1 cellular context compared by ENCODE assay signal in the genomic region with DNA sequence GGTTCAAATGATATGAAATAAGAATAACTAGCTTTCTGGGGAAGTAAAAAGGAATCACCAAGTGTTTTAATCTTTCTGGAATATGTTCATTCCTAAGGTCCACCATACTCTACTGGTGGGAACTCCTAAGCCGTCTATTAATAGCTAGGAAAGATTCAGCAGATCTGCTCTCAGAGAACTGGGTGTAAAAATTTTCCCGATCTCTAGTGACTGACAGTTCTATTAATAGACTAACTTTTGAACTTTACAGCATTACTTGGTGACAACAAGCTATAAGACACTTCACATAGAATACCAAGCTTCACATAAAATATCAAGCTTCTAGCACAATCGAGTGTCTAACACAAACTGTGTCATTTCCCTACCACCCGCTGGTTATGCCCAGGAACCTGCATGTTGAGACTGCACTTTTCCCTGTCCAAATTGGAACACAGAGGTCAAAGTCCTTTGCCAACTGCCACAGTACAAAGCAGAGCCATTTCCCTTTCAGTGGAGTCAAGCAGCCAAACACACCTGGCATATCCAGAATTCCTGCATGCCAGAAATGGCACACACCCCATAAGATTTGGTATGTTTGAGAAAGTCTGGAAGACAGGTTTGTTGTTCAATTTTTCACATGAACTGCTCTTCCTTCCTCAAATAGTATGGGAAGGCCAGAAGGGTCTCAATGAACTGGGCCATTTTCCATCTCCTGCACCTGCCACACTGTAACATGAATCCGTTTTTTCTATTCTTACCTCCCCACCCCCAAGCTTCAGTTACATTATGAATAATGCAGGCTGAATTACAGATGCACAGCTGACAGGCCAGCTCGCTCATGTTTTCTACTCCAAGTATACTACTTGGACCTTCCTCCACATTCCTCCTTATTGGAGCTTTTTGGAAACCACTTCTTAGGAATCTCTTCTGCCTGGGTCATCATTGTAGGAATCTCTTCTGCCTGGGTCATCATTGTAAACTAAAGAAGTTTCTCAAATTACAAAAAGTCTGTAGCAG.
TF ChIP-seq lines count a peak whose summit lies in the region.

No MANE protein-coding gene starts in this region.

TF ChIP-seq in WTC11, 78 proteins besides CTCF, POLR2A, EP300 and RAD21 (continued from another document):
- TF ChIP-seq, protein P1, sequence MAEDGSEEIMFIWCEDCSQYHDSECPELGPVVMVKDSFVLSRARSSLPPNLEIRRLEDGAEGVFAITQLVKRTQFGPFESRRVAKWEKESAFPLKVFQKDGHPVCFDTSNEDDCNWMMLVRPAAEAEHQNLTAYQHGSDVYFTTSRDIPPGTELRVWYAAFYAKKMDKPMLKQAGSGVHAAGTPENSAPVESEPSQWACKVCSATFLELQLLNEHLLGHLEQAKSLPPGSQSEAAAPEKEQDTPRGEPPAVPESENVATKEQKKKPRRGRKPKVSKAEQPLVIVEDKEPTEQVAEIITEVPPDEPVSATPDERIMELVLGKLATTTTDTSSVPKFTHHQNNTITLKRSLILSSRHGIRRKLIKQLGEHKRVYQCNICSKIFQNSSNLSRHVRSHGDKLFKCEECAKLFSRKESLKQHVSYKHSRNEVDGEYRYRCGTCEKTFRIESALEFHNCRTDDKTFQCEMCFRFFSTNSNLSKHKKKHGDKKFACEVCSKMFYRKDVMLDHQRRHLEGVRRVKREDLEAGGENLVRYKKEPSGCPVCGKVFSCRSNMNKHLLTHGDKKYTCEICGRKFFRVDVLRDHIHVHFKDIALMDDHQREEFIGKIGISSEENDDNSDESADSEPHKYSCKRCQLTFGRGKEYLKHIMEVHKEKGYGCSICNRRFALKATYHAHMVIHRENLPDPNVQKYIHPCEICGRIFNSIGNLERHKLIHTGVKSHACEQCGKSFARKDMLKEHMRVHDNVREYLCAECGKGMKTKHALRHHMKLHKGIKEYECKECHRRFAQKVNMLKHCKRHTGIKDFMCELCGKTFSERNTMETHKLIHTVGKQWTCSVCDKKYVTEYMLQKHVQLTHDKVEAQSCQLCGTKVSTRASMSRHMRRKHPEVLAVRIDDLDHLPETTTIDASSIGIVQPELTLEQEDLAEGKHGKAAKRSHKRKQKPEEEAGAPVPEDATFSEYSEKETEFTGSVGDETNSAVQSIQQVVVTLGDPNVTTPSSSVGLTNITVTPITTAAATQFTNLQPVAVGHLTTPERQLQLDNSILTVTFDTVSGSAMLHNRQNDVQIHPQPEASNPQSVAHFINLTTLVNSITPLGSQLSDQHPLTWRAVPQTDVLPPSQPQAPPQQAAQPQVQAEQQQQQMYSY (CRISPR knock-in tag; IDR thresholded peaks at IDR 0.05), result no peak
- TF ChIP-seq, protein P2, sequence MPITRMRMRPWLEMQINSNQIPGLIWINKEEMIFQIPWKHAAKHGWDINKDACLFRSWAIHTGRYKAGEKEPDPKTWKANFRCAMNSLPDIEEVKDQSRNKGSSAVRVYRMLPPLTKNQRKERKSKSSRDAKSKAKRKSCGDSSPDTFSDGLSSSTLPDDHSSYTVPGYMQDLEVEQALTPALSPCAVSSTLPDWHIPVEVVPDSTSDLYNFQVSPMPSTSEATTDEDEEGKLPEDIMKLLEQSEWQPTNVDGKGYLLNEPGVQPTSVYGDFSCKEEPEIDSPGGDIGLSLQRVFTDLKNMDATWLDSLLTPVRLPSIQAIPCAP (CRISPR knock-in tag; IDR thresholded peaks at IDR 0.05), result no peak
TF ChIP-seq in WTC11: peak in this region for 0.
